19 cellular contexts compared by ENCODE assay signal in the genomic region with DNA sequence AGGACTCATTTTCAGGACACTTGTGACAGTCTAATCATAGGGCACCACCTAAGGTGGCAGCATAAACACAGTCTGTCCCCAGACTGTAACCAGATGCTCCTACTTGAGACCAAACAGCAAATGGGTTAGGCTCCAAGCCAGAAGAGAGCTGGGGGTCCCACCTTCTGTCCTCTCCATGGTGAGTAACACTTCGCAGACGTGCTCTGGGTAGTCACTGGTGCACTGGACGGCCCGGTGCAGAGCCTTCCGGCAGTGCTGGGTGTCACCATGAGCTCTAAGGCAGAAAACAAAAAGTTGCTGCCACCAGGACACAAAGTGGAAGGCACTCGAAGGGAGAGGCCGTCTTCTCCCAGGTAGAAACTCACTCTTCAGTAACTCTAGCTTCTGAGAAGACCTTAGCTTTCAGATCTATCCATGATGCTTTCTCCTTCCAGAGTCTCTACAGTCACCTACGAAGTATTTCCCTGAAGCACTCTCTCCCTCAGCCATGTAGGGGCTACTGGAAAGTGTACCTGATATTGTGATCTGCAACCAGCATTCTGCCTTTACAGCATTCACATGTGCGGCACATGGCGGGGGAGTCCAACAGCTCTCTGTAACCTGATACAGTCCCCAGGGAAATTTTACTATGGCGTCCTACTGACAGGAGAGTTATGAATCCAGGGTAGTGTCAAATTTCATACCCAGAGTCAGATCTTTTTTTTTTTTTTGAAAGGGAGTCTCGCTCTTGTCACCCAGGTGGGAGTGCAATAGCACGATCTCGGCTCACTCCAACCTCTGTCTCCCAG.
DNase-seq lines count a peak whose midpoint lies in the region; ATAC-seq, FAIRE-seq and TF ChIP-seq lines count a peak whose summit lies in the region.
"Had no signal": no experiment of that assay in that cellular context is flagged by ENCODE, and none has a peak within 500 bp of the region (broad histone marks: within the 10 kb centered on the region; RNA-seq: fewer than 3 reads in every experiment).

No MANE protein-coding gene starts in this region.

- no peak overlapping the region for H3K4me3 Mint-ChIP-seq in activated naive CD8-positive, alpha-beta T cell
- no peak overlapping the region for H3K4me3 Mint-ChIP-seq in activated naive CD8-positive, alpha-beta T cell treated with anti-CD3 and anti-CD28 coated beads, Interleukin-2, amount 50 U/mL, for 24 hours
- H3K4me3 Mint-ChIP-seq: T-helper 17 cell had no signal

- H3K4me1 Mint-ChIP-seq in activated naive CD8-positive, alpha-beta T cell (ENCODE audit: low read depth): no peaks in the 10 kb centered on the region
- H3K4me1 Mint-ChIP-seq in activated naive CD8-positive, alpha-beta T cell treated with anti-CD3 and anti-CD28 coated beads, Interleukin-2, amount 50 U/mL, for 24 hours: peaks cover 2% of the 10 kb centered on the region

- no peak overlapping the region for H3K4me3 ChIP-seq in choroid plexus epithelial cell (ENCODE audit: low read depth, low read length)
- H3K4me3 ChIP-seq: ovary, upper lobe of right lung had no signal

- peak overlapping the region; percentile 46 for H3K27ac Mint-ChIP-seq in activated naive CD8-positive, alpha-beta T cell
- H3K27ac Mint-ChIP-seq in activated naive CD8-positive, alpha-beta T cell treated with anti-CD3 and anti-CD28 coated beads, Interleukin-2, amount 50 U/mL, for 24 hours: no peak overlapping the region
- H3K27ac Mint-ChIP-seq: T-helper 17 cell had no signal

- TF ChIP-seq CTCF in choroid plexus epithelial cell (conservative IDR thresholded peaks at IDR 0.05; ENCODE audit: low read depth, low read length): no peak
- TF ChIP-seq CTCF in D721Med (IDR thresholded peaks at IDR 0.05; ENCODE audit: insufficient read depth, missing control alignments): no peak

- peaks cover 3% of the 10 kb centered on the region for H3K36me3 Mint-ChIP-seq in activated naive CD8-positive, alpha-beta T cell
- peaks cover 58% of the 10 kb centered on the region for H3K36me3 Mint-ChIP-seq in activated naive CD8-positive, alpha-beta T cell treated with anti-CD3 and anti-CD28 coated beads, Interleukin-2, amount 50 U/mL, for 24 hours (ENCODE audit: low read depth)

- H3K9me3 Mint-ChIP-seq in activated naive CD8-positive, alpha-beta T cell (ENCODE audit: low read depth): no peaks in the 10 kb centered on the region
- no peaks in the 10 kb centered on the region for H3K9me3 Mint-ChIP-seq in activated naive CD8-positive, alpha-beta T cell treated with anti-CD3 and anti-CD28 coated beads, Interleukin-2, amount 50 U/mL, for 24 hours

- H3K27me3 Mint-ChIP-seq in activated naive CD8-positive, alpha-beta T cell: no peaks in the 10 kb centered on the region
- no peaks in the 10 kb centered on the region for H3K27me3 Mint-ChIP-seq in activated naive CD8-positive, alpha-beta T cell treated with anti-CD3 and anti-CD28 coated beads, Interleukin-2, amount 50 U/mL, for 24 hours
- H3K27me3 Mint-ChIP-seq: T-helper 17 cell had no signal

- no peak for FAIRE-seq in D721Med (lab: Jason Lieb, UNC)
- FAIRE-seq: HepG2, small intestine had no signal

- ATAC-seq in activated naive CD8-positive, alpha-beta T cell treated with anti-CD3 and anti-CD28 coated beads, Interleukin-2, amount 50 U/mL, for 24 hours: no peak
- ATAC-seq in GM21390 (IDR thresholded peaks at IDR 0.05; ENCODE audit: unreplicated experiment): no peak
- ATAC-seq: HepG2, left colon, Right ventricle myocardium inferior, T-helper 17 cell had no signal

- no peak for DNase-seq in activated naive CD8-positive, alpha-beta T cell treated with anti-CD3 and anti-CD28 coated beads, Interleukin-2, amount 50 U/mL, for 24 hours
- peak; percentile 92 for DNase-seq in NCI-H2107 (lab: John Stamatoyannopoulos, UW)
- DNase-seq in choroid plexus epithelial cell (ENCODE audit: low read depth): peak; percentile 78
- no peak for DNase-seq in SHP77 (lab: John Stamatoyannopoulos, UW)
- DNase-seq in D721Med (ENCODE audit: insufficient read length, low spot score): no peak
- DNase-seq in 8988T: no peak
- DNase-seq: activated T-cell treated with anti-CD3 and anti-CD28 coated beads for 4 hours; GF-D8; left colon; MV-4-11; ovary; small intestine; stimulated activated naive CD4-positive, alpha-beta T cell; T-helper 17 cell; upper lobe of right lung had no signal

Comparison
In these comparisons a context has a peak if more than half of its experiments do, and no peak if none do; other contexts are left out.
1. DNase-seq: peak in NCI-H2107 (single experiment) and choroid plexus epithelial cell (single experiment); none in activated naive CD8-positive, alpha-beta T cell treated with anti-CD3 and anti-CD28 coated beads, Interleukin-2, amount 50 U/mL, for 24 hours (single experiment), SHP77 (0 of 2), D721Med (single experiment) and 8988T (single experiment).